ENCODE assay signal across 14 cellular contexts in the genomic region with DNA sequence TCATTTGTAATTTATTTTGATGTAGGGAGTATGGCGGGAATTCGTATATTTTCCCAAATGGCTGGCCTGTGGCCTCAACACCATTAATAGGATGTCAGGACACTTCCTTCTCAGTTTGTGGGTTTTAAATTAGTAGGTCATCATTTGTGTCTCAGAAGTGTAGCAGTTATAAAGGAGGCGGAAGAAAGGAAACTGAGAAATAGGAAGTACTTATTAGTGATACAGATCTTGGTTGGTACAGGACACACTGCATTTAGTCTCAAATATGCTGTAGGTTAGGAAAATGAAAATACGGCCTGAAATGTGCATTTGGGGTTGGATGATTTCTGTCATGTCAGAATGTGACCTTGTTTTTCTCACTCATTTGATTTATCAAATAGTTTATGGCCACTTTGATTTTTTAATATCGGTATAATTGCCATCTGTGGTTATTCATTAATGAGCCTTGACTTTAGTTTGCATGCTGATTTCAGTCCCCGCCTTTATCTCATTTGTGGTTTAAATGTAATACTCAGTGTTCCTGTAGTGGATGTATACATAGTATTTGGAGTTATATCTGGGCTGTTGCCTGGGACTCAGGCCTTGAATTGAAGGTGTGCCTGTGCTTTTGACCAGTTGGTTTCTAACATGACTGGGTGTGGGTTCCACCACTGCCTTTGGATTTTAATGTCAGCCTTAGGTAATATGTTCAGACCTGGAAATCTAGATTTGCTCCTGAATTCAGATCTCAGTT. TPM values are rescaled to one million over a fixed set of nuclear protein-coding genes. Genes with fewer than 3 reads are reported as not detected.
A peak's percentile ranks its signal among the peaks of the same experiment; 100 is the strongest.
DNase-seq lines count a peak whose midpoint lies in the region; ATAC-seq and TF ChIP-seq lines count a peak whose summit lies in the region.
"Had no signal": no experiment of that assay in that cellular context is flagged by ENCODE, and none has a peak within 500 bp of the region (broad histone marks: within the 10 kb centered on the region; RNA-seq: fewer than 3 reads in every experiment).

No MANE protein-coding gene starts in this region.

- no peak overlapping the region for H2BK120ac ChIP-seq in H9 (ENCODE audit: low read depth, low read length, poor library complexity, severe bottlenecking)

- DNase-seq in AML-193 (lab: John Stamatoyannopoulos, UW) (peak; percentile 43 to 51), Karpas-422 (peak; percentile 55), OCI-M2 (lab: John Stamatoyannopoulos, UW; ENCODE audit: unreplicated experiment) (no peak), H9 (no peak), dorsolateral prefrontal cortex (no peak)
- no peak for DNase-seq in activated naive CD8-positive, alpha-beta T cell treated with anti-CD3 and anti-CD28 coated beads for 36 hours
- DNase-seq: activated CD4-positive, alpha-beta memory T cell treated with anti-CD3 and anti-CD28 coated beads for 36 hours; kidney; NCI-H1105 treated with DMSO at 0.1 percent for 48 hours; NCI-H510A treated with DMSO at 0.1 percent for 48 hours; RPMI8226 had no signal

- H3K9me2 ChIP-seq in Karpas-422 (replicated peaks; ENCODE audit: insufficient read depth, low read length), result no peaks in the 10 kb centered on the region

- H2BK20ac ChIP-seq in H9 (ENCODE audit: low read depth, low read length, poor library complexity, severe bottlenecking), result no peak overlapping the region

- peak overlapping the region; percentile 17 for H3K27ac Mint-ChIP-seq in activated naive CD8-positive, alpha-beta T cell treated with anti-CD3 and anti-CD28 coated beads for 36 hours
- peak overlapping the region in 1 of 3 experiments; percentile 46; a peak in 1 of 7 replicates for H3K27ac Mint-ChIP-seq in H9
- H3K27ac Mint-ChIP-seq: activated CD4-positive, alpha-beta memory T cell treated with anti-CD3 and anti-CD28 coated beads for 36 hours had no signal

- no peaks in the 10 kb centered on the region for H4K20me1 ChIP-seq in Karpas-422 (ENCODE audit: insufficient read depth, low read depth, low read length)
- H4K20me1 ChIP-seq in H9 (ENCODE audit: control insufficient read depth, insufficient read depth, insufficient read length), result no peaks in the 10 kb centered on the region

- H3K27me3 ChIP-seq in Karpas-422 (ENCODE audit: low read length) (no peaks in the 10 kb centered on the region), H9 (ENCODE audit: insufficient read depth, low read length) (no peaks in the 10 kb centered on the region), dorsolateral prefrontal cortex (no peaks in the 10 kb centered on the region)
- H3K27me3 ChIP-seq: breast epithelium had no signal

- H3K9me3 Mint-ChIP-seq in activated naive CD8-positive, alpha-beta T cell treated with anti-CD3 and anti-CD28 coated beads for 36 hours, result no peaks in the 10 kb centered on the region
- no peaks in the 10 kb centered on the region for H3K9me3 Mint-ChIP-seq in H9
- H3K9me3 Mint-ChIP-seq: activated CD4-positive, alpha-beta memory T cell treated with anti-CD3 and anti-CD28 coated beads for 36 hours had no signal

- no peak for TF ChIP-seq CTCF in H9 (conservative IDR thresholded peaks at IDR 0.05)
- no peak for TF ChIP-seq CTCF in dorsolateral prefrontal cortex (IDR thresholded peaks at IDR 0.05 in 54 of 56, conservative IDR thresholded peaks at IDR 0.05 in 2 of 56; ENCODE audit: low read depth in 1 of 56, partially characterized antibody in 56 of 56)

- H2AFZ ChIP-seq in Karpas-422 (ENCODE audit: low read length) (no peak overlapping the region), H9 (ENCODE audit: low read length) (no peak overlapping the region)

- H3K79me2 ChIP-seq in Karpas-422 (ENCODE audit: low read length), result peaks cover 77% of the 10 kb centered on the region
- H3K79me2 ChIP-seq in H9 (ENCODE audit: insufficient read depth, low read length), result no peaks in the 10 kb centered on the region

- H3K4me1 ChIP-seq in Karpas-422 (ENCODE audit: low read length) (peaks cover 35% of the 10 kb centered on the region), H9 (ENCODE audit: insufficient read depth, low read length) (no peaks in the 10 kb centered on the region)
- H3K4me1 ChIP-seq: breast epithelium had no signal

- no peak overlapping the region for H3K23ac ChIP-seq in H9 (ENCODE audit: insufficient read length, low read depth, low read length)

- no peak overlapping the region for H3K18ac ChIP-seq in H9 (ENCODE audit: insufficient read length, low read depth, low read length)

- no peak overlapping the region for H3K56ac ChIP-seq in H9 (ENCODE audit: insufficient read length, low read depth, low read length)

- H3K27me3 Mint-ChIP-seq in activated naive CD8-positive, alpha-beta T cell treated with anti-CD3 and anti-CD28 coated beads for 36 hours, result no peaks in the 10 kb centered on the region
- no peaks in the 10 kb centered on the region for H3K27me3 Mint-ChIP-seq in H9 (ENCODE audit: low read depth)
- H3K27me3 Mint-ChIP-seq: activated CD4-positive, alpha-beta memory T cell treated with anti-CD3 and anti-CD28 coated beads for 36 hours had no signal

- H3K4me2 ChIP-seq in Karpas-422 (ENCODE audit: low read depth, low read length, poor library complexity, severe bottlenecking) (peak overlapping the region; percentile 31), H9 (ENCODE audit: insufficient read depth, insufficient read length, low read length) (no peak overlapping the region)

- H3K9ac ChIP-seq in Karpas-422 (ENCODE audit: low read length), result 0 out of 2 replicates have a peak overlapping the region, but pooled peaks have one; percentile 6
- no peak overlapping the region for H3K9ac ChIP-seq in H9 (ENCODE audit: extremely low read depth, insufficient read length, low read length)

- no CpG with 5 or more reads among the region's 6 CpGs for WGBS in H9 (ENCODE audit: extremely low coverage, insufficient read length, low lambda C conversion rate)

- H4K91ac ChIP-seq in H9 (ENCODE audit: insufficient read length, low read depth, low read length), result no peak overlapping the region

- ATAC-seq in GM18868 (IDR thresholded peaks at IDR 0.05; ENCODE audit: unreplicated experiment), result peak; percentile 67
- no peak for ATAC-seq in GM21786 (IDR thresholded peaks at IDR 0.05; ENCODE audit: unreplicated experiment)

- H3K4me3 Mint-ChIP-seq in activated naive CD8-positive, alpha-beta T cell treated with anti-CD3 and anti-CD28 coated beads for 36 hours, result no peak overlapping the region
- H3K4me3 Mint-ChIP-seq in H9, result no peak overlapping the region
- H3K4me3 Mint-ChIP-seq: activated CD4-positive, alpha-beta memory T cell treated with anti-CD3 and anti-CD28 coated beads for 36 hours had no signal

- H3K4ac ChIP-seq in H9 (ENCODE audit: low read depth, low read length), result no peak overlapping the region

- peaks cover 16% of the 10 kb centered on the region for H3K4me1 Mint-ChIP-seq in activated naive CD8-positive, alpha-beta T cell treated with anti-CD3 and anti-CD28 coated beads for 36 hours
- H3K4me1 Mint-ChIP-seq in H9, result no peaks in the 10 kb centered on the region

- H3K36me3 ChIP-seq in Karpas-422 (ENCODE audit: insufficient read depth, low read length), result peaks cover 47% of the 10 kb centered on the region; the same call in 1 of the 2 replicates

- no peaks in the 10 kb centered on the region for H3K9me3 ChIP-seq in Karpas-422 (ENCODE audit: low read length)
- no peaks in the 10 kb centered on the region for H3K9me3 ChIP-seq in H9 (ENCODE audit: control insufficient read depth, low read depth, low read length)
- H3K9me3 ChIP-seq: breast epithelium had no signal

- peaks cover 46% of the 10 kb centered on the region for H3K36me3 Mint-ChIP-seq in activated naive CD8-positive, alpha-beta T cell treated with anti-CD3 and anti-CD28 coated beads for 36 hours
- peaks cover 8 to 37% (median 31%) of the 10 kb centered on the region in 3 experiments; a peak in 6 of 7 replicates for H3K36me3 Mint-ChIP-seq in H9 (ENCODE audit: insufficient read depth in 1 of 3, low read depth in 3 of 3)

- intact Hi-C loops in dorsolateral prefrontal cortex (cut with DNase I), result no loop called here

- peak overlapping the region; percentile 49 for H3K27ac ChIP-seq in Karpas-422 (ENCODE audit: low read length)
- H3K27ac ChIP-seq in H9 (ENCODE audit: insufficient read length, low read depth, low read length), result no peak overlapping the region
- no peak overlapping the region for H3K27ac ChIP-seq in dorsolateral prefrontal cortex
- H3K27ac ChIP-seq: breast epithelium had no signal

- no peak overlapping the region for H4K8ac ChIP-seq in H9 (replicated peaks; ENCODE audit: insufficient read length, low read depth, low read length)

- no peak overlapping the region for H3T11ph ChIP-seq in H9 (ENCODE audit: low read length)

- no peaks in the 10 kb centered on the region for H3K23me2 ChIP-seq in H9 (ENCODE audit: insufficient read length, low read depth, low read length, poor library complexity, severe bottlenecking)

- H4K5ac ChIP-seq in H9 (ENCODE audit: insufficient read length, low read depth, low read length), result no peak overlapping the region

- no peak overlapping the region for H2BK15ac ChIP-seq in H9 (ENCODE audit: low read depth, low read length)

- H3K4me3 ChIP-seq in Karpas-422 (ENCODE audit: low read length) (no peak overlapping the region; the same call in 1 of the 2 replicates), dorsolateral prefrontal cortex (no peak overlapping the region)
- H3K4me3 ChIP-seq: breast epithelium had no signal

- no peak overlapping the region for H2BK5ac ChIP-seq in H9 (ENCODE audit: insufficient read length, low read length)

- no peak overlapping the region for H3K14ac ChIP-seq in H9 (ENCODE audit: insufficient read depth, low read length)

- no peak overlapping the region for H2AK5ac ChIP-seq in H9 (ENCODE audit: insufficient read length, low read length)

- no peaks in the 10 kb centered on the region for H3K79me1 ChIP-seq in H9 (ENCODE audit: insufficient read depth, low read depth, low read length, poor library complexity, severe bottlenecking)

- no peak overlapping the region for H2BK12ac ChIP-seq in H9 (ENCODE audit: insufficient read length, low read depth, low read length)

RNA-seq across cellular contexts. Expression of a gene that starts 31.4 kb away (rescaled TPM):
- 20.6 and 42.6 TPM in 2 replicates for total RNA-seq in Karpas-422 (2014; rRNA removed; shearing (Covaris generic); ENCODE audit: low replicate concordance)
- total RNA-seq in activated naive CD8-positive, alpha-beta T cell treated with anti-CD3 and anti-CD28 coated beads for 36 hours, result 10 to 100 TPM; 25.1 to 28.9 TPM
- total RNA-seq in H9 (2021), result 12.1 and 12.4 TPM in 2 replicates
- total RNA-seq in dorsolateral prefrontal cortex, result 10 to 100 TPM; 26.3 to 65.9 (median 38.4) TPM

Comparison
In these comparisons a context has a peak if more than half of its experiments do, and no peak if none do; other contexts are left out.
1. DNase-seq: peak in AML-193 (2 of 2) and Karpas-422 (single experiment); none in activated naive CD8-positive, alpha-beta T cell treated with anti-CD3 and anti-CD28 coated beads for 36 hours (single experiment), OCI-M2 (single experiment), H9 (single experiment) and dorsolateral prefrontal cortex (0 of 10).